In genomic region chr13:35733832-35734231, GRCh38 we compare ENCODE assay signal across 17 cellular contexts.
DNase-seq lines count a peak whose midpoint lies in the region; ATAC-seq and TF ChIP-seq lines count a peak whose summit lies in the region.
"Had no signal": no experiment of that assay in that cellular context is flagged by ENCODE, and none has a peak within 500 bp of the region (broad histone marks: within the 10 kb centered on the region; RNA-seq: fewer than 3 reads in every experiment).

No MANE protein-coding gene starts in this region.

- H3K36me3 ChIP-seq in right lobe of liver (no peaks in the 10 kb centered on the region), skeletal muscle satellite cell (ENCODE audit: insufficient read depth, low read length) (no peaks in the 10 kb centered on the region)
- H3K36me3 ChIP-seq: MG63, suprapubic skin had no signal

- no peak overlapping the region for H3K9ac ChIP-seq in skeletal muscle satellite cell (ENCODE audit: low read depth, low read length)

- H3K4me2 ChIP-seq in skeletal muscle satellite cell (ENCODE audit: low read length): peak overlapping the region; percentile 15

- H3K4me1 ChIP-seq in right lobe of liver (no peaks in the 10 kb centered on the region), skeletal muscle satellite cell (ENCODE audit: control insufficient read depth, insufficient read depth, low read length) (no peaks in the 10 kb centered on the region)
- H3K4me1 ChIP-seq: suprapubic skin had no signal

- no peaks in the 10 kb centered on the region for H3K9me3 ChIP-seq in right lobe of liver
- H3K9me3 ChIP-seq in skeletal muscle satellite cell (replicated peaks; ENCODE audit: low read length): no peaks in the 10 kb centered on the region
- H3K9me3 ChIP-seq: MG63, suprapubic skin had no signal

- DNase-seq in NCI-H460 (ENCODE audit: extremely low read depth, low read depth) (peak; percentile 48), fibroblast of gingiva (ENCODE audit: low read depth) (peak; percentile 55), right lobe of liver (no peak), foreskin melanocyte (no peak), GM20000 (ENCODE audit: low spot score) (no peak)
- DNase-seq in NK-92 treated with Interleukin-12 subunit alpha and Interleukin-12 subunit beta, amount 100 ng/mL, for 24 hours (lab: John Stamatoyannopoulos, UW): no peak
- DNase-seq: activated CD4-positive, CD25-positive, alpha-beta regulatory T cell; activated CD8-positive, alpha-beta memory T cell treated with anti-CD3 and anti-CD28 coated beads for 24 hours; CD4-positive, alpha-beta memory T cell; immature natural killer cell; MG63; NCI-H748 treated with DMSO at 0.1 percent for 48 hours; PC-3 had no signal

- TF ChIP-seq POLR2A in right lobe of liver (IDR thresholded peaks at IDR 0.05): no peak

- peak; percentile 20 to 64 (median 40) for ATAC-seq in right lobe of liver
- ATAC-seq: activated naive CD4-positive, alpha-beta T cell treated with anti-CD3 and anti-CD28 coated beads, Interleukin-2, amount 50 U/mL, for 72 hours; PC-3 had no signal

- TF ChIP-seq CTCF in right lobe of liver (IDR thresholded peaks at IDR 0.05) (no peak), GM20000 (IDR thresholded peaks at IDR 0.05; ENCODE audit: extremely low read depth, missing control alignments) (no peak)

- no peaks in the 10 kb centered on the region for H3K27me3 ChIP-seq in right lobe of liver
- H3K27me3 ChIP-seq in skeletal muscle satellite cell (ENCODE audit: control insufficient read depth, insufficient read depth, low read length): no peaks in the 10 kb centered on the region
- H3K27me3 ChIP-seq: MG63, suprapubic skin had no signal

- H3K4me3 ChIP-seq in right lobe of liver: no peak overlapping the region
- H3K4me3 ChIP-seq in skeletal muscle satellite cell (ENCODE audit: low read length): no peak overlapping the region
- H3K4me3 ChIP-seq: MG63, suprapubic skin had no signal

- intact Hi-C loops in right lobe of liver (cut with DNase I): no loop called here

- 50% methylated on average over 4 of the region's 4 CpGs for WGBS in right lobe of liver (ENCODE audit: insufficient coverage, low coverage, low lambda C conversion rate, missing lambda C conversion rate)

- H3K27ac ChIP-seq in right lobe of liver: no peak overlapping the region
- H3K27ac ChIP-seq: epithelial cell of prostate, suprapubic skin had no signal

Comparison
In these comparisons a context has a peak if more than half of its experiments do, and no peak if none do; other contexts are left out.
1. DNase-seq: peak in NCI-H460 (single experiment) and fibroblast of gingiva (single experiment); none in right lobe of liver (0 of 3), NK-92 treated with Interleukin-12 subunit alpha and Interleukin-12 subunit beta, amount 100 ng/mL, for 24 hours (single experiment), foreskin melanocyte (single experiment) and GM20000 (single experiment).